Comparison of ENCODE assay signal across 1 cellular context in genomic region chr5:176537608-176538504, GRCh38.
TF ChIP-seq lines count a peak whose summit lies in the region.

No MANE protein-coding gene starts in this region.

TF ChIP-seq in GM12878, 131 proteins besides CTCF, POLR2A, EP300 and RAD21 (continued from another document and continues in another):
- TF ChIP-seq E2F8 (IDR thresholded peaks at IDR 0.05; ENCODE audit: low read depth, partially characterized antibody) (no peak), USF1 (IDR thresholded peaks at IDR 0.05; ENCODE audit: borderline replicate concordance, extremely low read length, insufficient read depth, low read depth, low read length) (no peak), SMAD5 (IDR thresholded peaks at IDR 0.05; ENCODE audit: low read depth) (no peak), SKIL (IDR thresholded peaks at IDR 0.05; ENCODE audit: low read depth, poor library complexity, severe bottlenecking) (no peak), ZZZ3 (IDR thresholded peaks at IDR 0.05; ENCODE audit: control insufficient read depth, insufficient read length, low read depth) (no peak), MYC (IDR thresholded peaks at IDR 0.05; ENCODE audit: insufficient read depth, insufficient read length, insufficient replicate concordance, low read length, severe bottlenecking) (no peak), NBN (IDR thresholded peaks at IDR 0.05) (peak; percentile 99), ESRRA (IDR thresholded peaks at IDR 0.05; ENCODE audit: low read length) (peak; percentile 58; the same call in 1 of the 2 replicates), IRF3 (IDR thresholded peaks at IDR 0.05) (peak; percentile 68), BCL11A (IDR thresholded peaks at IDR 0.05; ENCODE audit: low read depth, low read length) (no peak), SREBF2 (IDR thresholded peaks at IDR 0.05; ENCODE audit: low read length) (no peak), MEF2A (IDR thresholded peaks at IDR 0.05; ENCODE audit: insufficient read depth, low read depth, low read length) (no peak), FOS (IDR thresholded peaks at IDR 0.05; ENCODE audit: borderline replicate concordance, extremely low read depth, insufficient read length) (peak; percentile 36), FOXM1 (IDR thresholded peaks at IDR 0.05; ENCODE audit: low read depth, low read length) (no peak), IRF5 (IDR thresholded peaks at IDR 0.05; ENCODE audit: borderline replicate concordance) (no peak), ATF2 (IDR thresholded peaks at IDR 0.05; ENCODE audit: low read length) (no peak; the same call in 1 of the 2 replicates), MAX (IDR thresholded peaks at IDR 0.05; ENCODE audit: low read depth, low read length) (no peak; the same call in 1 of the 2 replicates), SIN3A (IDR thresholded peaks at IDR 0.05; ENCODE audit: low read depth, low read length) (0 out of 2 replicates have a peak, but pooled peaks have one; percentile 75), EGR1 (IDR thresholded peaks at IDR 0.05; ENCODE audit: borderline replicate concordance in 1 of 2, low read depth in 2 of 2, low read length in 2 of 2) (peak in 1 of 2 experiments; percentile 14; a peak in 1 of 3 replicates), GABPA (IDR thresholded peaks at IDR 0.05; ENCODE audit: low read depth) (peak; percentile 74), IKZF2 (IDR thresholded peaks at IDR 0.05) (no peak), MXI1 (IDR thresholded peaks at IDR 0.05; ENCODE audit: low read depth, low read length) (peak; percentile 55; the same call in 1 of the 2 replicates), ELK1 (IDR thresholded peaks at IDR 0.05; ENCODE audit: low read depth, low read length) (no peak), RCOR1 (conservative IDR thresholded peaks at IDR 0.05; ENCODE audit: low read depth, low read length) (no peak), RFX5 (IDR thresholded peaks at IDR 0.05; ENCODE audit: low read depth, low read length) (peak; percentile 88), IKZF1 (conservative IDR thresholded peaks at IDR 0.05) (no peak; the same call in 1 of the 2 replicates), RBBP5 (conservative IDR thresholded peaks at IDR 0.05) (no peak), PAX5 (IDR thresholded peaks at IDR 0.05; ENCODE audit: borderline replicate concordance, low read depth, low read length) (no peak), E4F1 (IDR thresholded peaks at IDR 0.05; ENCODE audit: borderline replicate concordance, partially characterized antibody) (peak; percentile 29), ZNF622 (IDR thresholded peaks at IDR 0.05) (no peak), ZBTB4 (CRISPR knock-in tag; IDR thresholded peaks at IDR 0.05) (0 out of 2 replicates have a peak, but pooled peaks have one; percentile 61), TCF12 (IDR thresholded peaks at IDR 0.05; ENCODE audit: low read depth, low read length) (0 out of 2 replicates have a peak, but pooled peaks have one; percentile 8), CBX5 (IDR thresholded peaks at IDR 0.05; ENCODE audit: low read depth) (no peak), CREB1 (IDR thresholded peaks at IDR 0.05; ENCODE audit: low read depth) (peak; percentile 98), NFYA (IDR thresholded peaks at IDR 0.05; ENCODE audit: borderline replicate concordance, low read depth, low read length) (no peak), HDGF (IDR thresholded peaks at IDR 0.05) (no peak), PML (IDR thresholded peaks at IDR 0.05; ENCODE audit: low read length) (no peak), ATF7 (IDR thresholded peaks at IDR 0.05; ENCODE audit: low read depth) (peak; percentile 100), SIX5 (IDR thresholded peaks at IDR 0.05; ENCODE audit: low read depth, low read length, severe bottlenecking) (no peak), EZH2 (IDR thresholded peaks at IDR 0.05; ENCODE audit: borderline replicate concordance, control insufficient read depth, low read depth, low read length) (no peak), ATF3 (IDR thresholded peaks at IDR 0.05; ENCODE audit: borderline replicate concordance, extremely low read depth, low read depth, low read length) (no peak), NFXL1 (IDR thresholded peaks at IDR 0.05; ENCODE audit: borderline replicate concordance) (no peak), BRCA1 (IDR thresholded peaks at IDR 0.05; ENCODE audit: low read depth, low read length) (no peak), USF2 (IDR thresholded peaks at IDR 0.05; ENCODE audit: borderline replicate concordance, low read depth, low read length) (no peak), RB1 (IDR thresholded peaks at IDR 0.05; ENCODE audit: borderline replicate concordance) (no peak; the same call in 1 of the 2 replicates), LARP7 (IDR thresholded peaks at IDR 0.05) (peak; percentile 19)
